ENCODE assay signal across 8 cellular contexts in the genomic region with DNA sequence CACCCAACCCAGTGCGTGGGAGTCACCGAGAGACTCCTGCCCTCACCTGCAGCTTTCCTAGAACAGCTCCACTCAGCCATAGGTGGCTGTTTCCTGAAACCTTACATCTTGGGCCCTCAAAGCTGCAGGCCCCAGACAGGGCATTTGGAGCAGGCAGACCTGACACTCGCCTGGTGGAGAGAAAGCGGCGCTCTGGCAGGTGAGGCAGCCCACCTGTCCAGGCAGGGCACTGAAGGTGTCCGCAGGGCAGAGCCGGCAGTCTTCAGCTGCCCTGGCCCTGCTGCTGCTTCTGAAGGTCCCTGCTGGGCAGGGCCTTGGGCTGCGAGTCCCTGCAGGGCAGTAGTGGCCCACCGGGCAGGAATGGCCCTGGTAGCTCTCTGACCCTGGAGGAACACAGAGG.
A peak's percentile ranks its signal among the peaks of the same experiment; 100 is the strongest.
DNase-seq lines count a peak whose midpoint lies in the region; ATAC-seq, FAIRE-seq and TF ChIP-seq lines count a peak whose summit lies in the region.
"Not testable (repeated sequence)": the region's sequence is repeated elsewhere in the genome, so short reads cannot be mapped to it uniquely, and the experiment has no call there.

No MANE protein-coding gene starts in this region.

- not testable (repeated sequence) for H3K4me1 Mint-ChIP-seq in osteocyte (ENCODE audit: unreplicated experiment)

- not testable (repeated sequence) for TF ChIP-seq POLR2A in HCT116 (IDR thresholded peaks at IDR 0.05; ENCODE audit: borderline replicate concordance, extremely low read depth, insufficient read depth, insufficient read length); right lobe of liver (IDR thresholded peaks at IDR 0.05); spleen (IDR thresholded peaks at IDR 0.05)

- H3K9me3 Mint-ChIP-seq in osteocyte (ENCODE audit: unreplicated experiment), result not testable (repeated sequence)

- not testable (repeated sequence) for H3K27me3 Mint-ChIP-seq in osteocyte (ENCODE audit: unreplicated experiment)

- H3K36me3 ChIP-seq in HCT116 (ENCODE audit: control insufficient read depth in 1 of 2, insufficient read depth in 2 of 2, low read length in 2 of 2); bronchial epithelial cell (ENCODE audit: control insufficient read depth, insufficient read depth, low read length); kidney (ENCODE audit: control insufficient read depth in 1 of 2, insufficient read depth in 2 of 2, low read length in 2 of 2); right lobe of liver; mucosa of descending colon (ENCODE audit: low read depth); spleen; aorta (ENCODE audit: control insufficient read depth in 1 of 2, insufficient read depth in 2 of 2, low read length in 1 of 2): not testable (repeated sequence)

- H3K27ac ChIP-seq in HCT116 (ENCODE audit: low read depth, low read length); kidney (ENCODE audit: low read depth in 2 of 2, low read length in 2 of 2); right lobe of liver; spleen; aorta (ENCODE audit: low read depth in 1 of 2, low read length in 2 of 2): not testable (repeated sequence)

- ATAC-seq in HCT116, result 0 out of 2 replicates have a peak, but pooled peaks have one; percentile 24
- peak in 2 of 4 donors; percentile 11 to 16 for ATAC-seq in right lobe of liver
- peak; percentile 8 for ATAC-seq in mucosa of descending colon
- ATAC-seq in aorta (ENCODE audit: low FRiP score), result peak; percentile 47

- H3K4me3 Mint-ChIP-seq in osteocyte (ENCODE audit: unreplicated experiment), result not testable (repeated sequence)

- CTCF ChIA-PET in HCT116 (lab: Charles Lee), result not testable (repeated sequence)

- H3K27me3 ChIP-seq in HCT116 (ENCODE audit: insufficient read depth, low read length); bronchial epithelial cell (ENCODE audit: control insufficient read depth, insufficient read depth, low read length); right lobe of liver; spleen (replicated peaks in 1 of 7); aorta (ENCODE audit: control insufficient read depth in 1 of 2, insufficient read depth in 2 of 2, low read length in 1 of 2): not testable (repeated sequence)

- no CpG with 5 or more reads among the region's 9 CpGs for WGBS in right lobe of liver (ENCODE audit: insufficient coverage, low coverage, low lambda C conversion rate, missing lambda C conversion rate)
- WGBS in spleen, 5 donors, result 89 to 97% (median 97%) methylated on average over 5 of the region's 9 CpGs; no CpG with 5 or more reads in 2 of the 5 donors
- 96 to 100% methylated on average over 5 of the region's 9 CpGs for WGBS in aorta, 2 donors

- H3K4me3 ChIP-seq in HCT116 (replicated peaks in 1 of 2; ENCODE audit: low read depth in 1 of 2, low read length in 2 of 2); bronchial epithelial cell (ENCODE audit: low read depth, low read length); kidney (ENCODE audit: low read length in 2 of 2); right lobe of liver; mucosa of descending colon; spleen; aorta (ENCODE audit: low read length in 2 of 2): not testable (repeated sequence)

- not testable (repeated sequence) for H3K4me2 ChIP-seq in HCT116 (ENCODE audit: low read length)

- H3K4me1 ChIP-seq in HCT116 (ENCODE audit: control insufficient read depth in 1 of 2, insufficient read depth in 2 of 2, low read length in 2 of 2); kidney (ENCODE audit: control insufficient read depth in 1 of 2, insufficient read depth in 1 of 2, low read depth in 1 of 2, low read length in 2 of 2); right lobe of liver; mucosa of descending colon (ENCODE audit: low read depth); spleen; aorta (ENCODE audit: control insufficient read depth in 1 of 2, insufficient read depth in 2 of 2, low read length in 2 of 2): not testable (repeated sequence)

- H3K36me3 Mint-ChIP-seq in osteocyte (ENCODE audit: unreplicated experiment), result not testable (repeated sequence)

- TF ChIP-seq RAD21 in HCT116 (IDR thresholded peaks at IDR 0.05; ENCODE audit: low read depth), result not testable (repeated sequence)

- not testable (repeated sequence) for H3K27ac Mint-ChIP-seq in osteocyte (ENCODE audit: unreplicated experiment)

- peak; percentile 80 for FAIRE-seq in bronchial epithelial cell (lab: Jason Lieb, UNC)
- FAIRE-seq in kidney (lab: Jason Lieb, UNC), result not testable (repeated sequence)

- H3K9me3 ChIP-seq in HCT116 (ENCODE audit: control insufficient read depth in 1 of 2, insufficient read depth in 1 of 2, low read depth in 1 of 2, low read length in 2 of 2); kidney (ENCODE audit: control insufficient read depth in 1 of 2, low read length in 2 of 2); right lobe of liver; mucosa of descending colon; spleen; aorta (ENCODE audit: control insufficient read depth, low read length): not testable (repeated sequence)

- not testable (repeated sequence) for H3K9me2 ChIP-seq in HCT116 (ENCODE audit: insufficient read depth)

- BruUV-seq in HCT116 (replicated peaks; lab: Mats Ljungman, UMichigan), result not testable (repeated sequence)

- not testable (repeated sequence) for DNase-seq in HCT116 (ENCODE audit: low read depth, low spot score); bronchial epithelial cell (ENCODE audit: low read depth); mucosa of descending colon
- DNase-seq in kidney (peak; percentile 56), right lobe of liver (peak in 2 of 3 donors; percentile 7 to 31), osteocyte (ENCODE audit: extremely low spot score, unreplicated experiment) (peak; percentile 60), spleen (peak; percentile 43), aorta (peak in 1 of 2 donors; percentile 24)

- RAD21 ChIA-PET in HCT116 (lab: Charles Lee; ENCODE audit: low non-redundant PET in 1 of 2, low total read pairs in 2 of 2, uncharacterized antibody in 2 of 2, unreplicated experiment in 2 of 2), result not testable (repeated sequence)

- not testable (repeated sequence) for H3K79me2 ChIP-seq in HCT116 (ENCODE audit: insufficient read depth, low read length)

- POLR2A ChIA-PET in HCT116 (lab: Charles Lee), result not testable (repeated sequence)

- not testable (repeated sequence) for H2AFZ ChIP-seq in HCT116 (ENCODE audit: low read depth, low read length, poor library complexity, severe bottlenecking)

- TF ChIP-seq CTCF in HCT116 (IDR thresholded peaks at IDR 0.05 in 2 of 3, conservative IDR thresholded peaks at IDR 0.05 in 1 of 3; ENCODE audit: borderline replicate concordance in 1 of 3, insufficient read depth in 1 of 3, low read depth in 2 of 3, low read length in 2 of 3); bronchial epithelial cell (IDR thresholded peaks at IDR 0.05; ENCODE audit: insufficient read depth, low read length, severe bottlenecking); kidney (IDR thresholded peaks at IDR 0.05; ENCODE audit: borderline replicate concordance, extremely low read depth, insufficient read depth); right lobe of liver (IDR thresholded peaks at IDR 0.05); mucosa of descending colon (IDR thresholded peaks at IDR 0.05); osteocyte (IDR thresholded peaks at IDR 0.05); spleen (IDR thresholded peaks at IDR 0.05 in 8 of 11, conservative IDR thresholded peaks at IDR 0.05 in 3 of 11): not testable (repeated sequence)

- not testable (repeated sequence) for H3K9ac ChIP-seq in HCT116 (ENCODE audit: low read length); kidney (ENCODE audit: low read length in 2 of 2)

- intact Hi-C loops in HCT116 (cut with micrococcal nuclease); kidney (cut with DNase I); right lobe of liver (cut with DNase I); mucosa of descending colon (cut with DNase I, micrococcal nuclease); spleen (cut with DNase I; ENCODE audit: low total_unique reads); aorta (cut with DNase I): not testable (repeated sequence)

- not testable (repeated sequence) for H4K20me1 ChIP-seq in HCT116 (ENCODE audit: insufficient read depth)
